ENCODE assay signal across 8 cellular contexts in genomic region chr17:47203984-47204721, GRCh38. TPM values are rescaled to one million over a fixed set of nuclear protein-coding genes. Genes with fewer than 3 reads are reported as not detected.
DNase-seq lines count a peak whose midpoint lies in the region; ATAC-seq and TF ChIP-seq lines count a peak whose summit lies in the region.

No MANE protein-coding gene starts in this region.

- H3K36me3 Mint-ChIP-seq in activated CD8-positive, alpha-beta T cell treated with anti-CD3 and anti-CD28 coated beads for 36 hours (ENCODE audit: low read depth): no peaks in the 10 kb centered on the region

- H3K27me3 ChIP-seq in stomach: no peaks in the 10 kb centered on the region
- H3K27me3 ChIP-seq in mesendoderm (ENCODE audit: insufficient read depth, low read length, poor library complexity): no peaks in the 10 kb centered on the region

- peaks cover 19 to 34% (median 27%) of the 10 kb centered on the region in 4 donors for H3K4me1 ChIP-seq in stomach
- peaks cover 2% of the 10 kb centered on the region for H3K4me1 ChIP-seq in mesendoderm (ENCODE audit: control insufficient read depth, low read depth, low read length)

- TF ChIP-seq EP300 in stomach (IDR thresholded peaks at IDR 0.05): no peak

- peak overlapping the region; percentile 92 for H3K27ac Mint-ChIP-seq in activated CD8-positive, alpha-beta T cell treated with anti-CD3 and anti-CD28 coated beads for 36 hours

- no peak overlapping the region for H2BK5ac ChIP-seq in mesendoderm (ENCODE audit: low read length)

- H3K4me3 ChIP-seq in stomach (no peak overlapping the region), mesendoderm (ENCODE audit: low read length) (no peak overlapping the region)

- no peak for TF ChIP-seq POLR2A in stomach (IDR thresholded peaks at IDR 0.05)

- no peak overlapping the region for H3K4ac ChIP-seq in mesendoderm (ENCODE audit: low read depth, low read length)

- TF ChIP-seq CTCF in activated CD8-positive, alpha-beta T cell treated with anti-CD3 and anti-CD28 coated beads for 36 hours (IDR thresholded peaks at IDR 0.05): no peak
- no peak for TF ChIP-seq CTCF in stomach (IDR thresholded peaks at IDR 0.05)

- H3K9ac ChIP-seq in mesendoderm (ENCODE audit: low read length): no peak overlapping the region

- peak overlapping the region; percentile 41 for H3K4me3 Mint-ChIP-seq in activated CD8-positive, alpha-beta T cell treated with anti-CD3 and anti-CD28 coated beads for 36 hours

- no peaks in the 10 kb centered on the region for H3K9me3 ChIP-seq in stomach

- H2BK15ac ChIP-seq in mesendoderm (replicated peaks; ENCODE audit: low read depth): no peak overlapping the region

- H3K79me2 ChIP-seq in mesendoderm (ENCODE audit: control insufficient read depth, insufficient read depth, low read length): no peaks in the 10 kb centered on the region

- CTCF ChIA-PET in activated CD8-positive, alpha-beta T cell treated with anti-CD3 and anti-CD28 coated beads for 36 hours (lab: Charles Lee): interaction anchor here (1.5 kb wide), 1 partner anchor 25 kb away, joined by 4 read pairs; no protein-coding TSS in a partner anchor

- H4K5ac ChIP-seq in mesendoderm (ENCODE audit: low read length): no peak overlapping the region

- H3K36me3 ChIP-seq in stomach (no peaks in the 10 kb centered on the region), mesendoderm (ENCODE audit: control insufficient read depth, insufficient read depth, low read length) (no peaks in the 10 kb centered on the region)

- H3K9me3 Mint-ChIP-seq in activated CD8-positive, alpha-beta T cell treated with anti-CD3 and anti-CD28 coated beads for 36 hours: no peaks in the 10 kb centered on the region

- H3K56ac ChIP-seq in mesendoderm (ENCODE audit: low read length): no peak overlapping the region

- H3K79me1 ChIP-seq in mesendoderm (ENCODE audit: low read length): no peaks in the 10 kb centered on the region

- peaks cover 56% of the 10 kb centered on the region for H3K4me1 Mint-ChIP-seq in activated CD8-positive, alpha-beta T cell treated with anti-CD3 and anti-CD28 coated beads for 36 hours (ENCODE audit: low read depth)

- H3K27me3 Mint-ChIP-seq in activated CD8-positive, alpha-beta T cell treated with anti-CD3 and anti-CD28 coated beads for 36 hours: no peaks in the 10 kb centered on the region

- no peak overlapping the region for H3K23ac ChIP-seq in mesendoderm (ENCODE audit: low read length)

- no peak overlapping the region for H3K18ac ChIP-seq in mesendoderm (ENCODE audit: low read length)

- H2BK120ac ChIP-seq in mesendoderm (ENCODE audit: low read depth, low read length): no peak overlapping the region

- no peak overlapping the region for H4K8ac ChIP-seq in mesendoderm (ENCODE audit: low read depth, low read length)

- intact Hi-C loops in activated CD8-positive, alpha-beta T cell treated with anti-CD3 and anti-CD28 coated beads for 36 hours (cut with micrococcal nuclease): no loop called here
- intact Hi-C loops in stomach (cut with DNase I; ENCODE audit: low total_unique reads): no loop called here

- no peak overlapping the region for H3K4me2 ChIP-seq in mesendoderm (ENCODE audit: low read length)

- ATAC-seq in activated CD8-positive, alpha-beta T cell treated with anti-CD3 and anti-CD28 coated beads for 36 hours: peak; percentile 77
- ATAC-seq in GM18870 (IDR thresholded peaks at IDR 0.05; ENCODE audit: unreplicated experiment): no peak

- peak; percentile 83 for DNase-seq in LHCN-M2 (ENCODE audit: low read depth)
- peak; percentile 86 for DNase-seq in activated CD8-positive, alpha-beta T cell treated with anti-CD3 and anti-CD28 coated beads for 36 hours
- DNase-seq in glomerular visceral epithelial cell (ENCODE audit: extremely low spot score): peak; percentile 59
- no peak for DNase-seq in stomach
- DNase-seq in NCI-H446 treated with DMSO at 0.1 percent for 48 hours (lab: John Stamatoyannopoulos, UW): no peak
- DNase-seq in mesendoderm: no peak
- DNase-seq in anterior cingulate cortex (lab: John Stamatoyannopoulos, UW): no peak

- POLR2A ChIA-PET in activated CD8-positive, alpha-beta T cell treated with anti-CD3 and anti-CD28 coated beads for 36 hours (lab: Charles Lee): interaction anchor here (1.2 to 1.6 kb wide), 2 partner anchors 15 to 16 kb away, joined by 5 to 11 read pairs; partner anchors contain the start of gene CDC27

- H3K27ac ChIP-seq in stomach (peak overlapping the region in 4 of 5 donors; percentile 69 to 88 (median 83)), mesendoderm (ENCODE audit: low read depth, low read length) (no peak overlapping the region)

- 67 to 82% (median 77%) methylated on average over 6 of the region's 6 CpGs for WGBS in stomach, 5 donors
- WGBS in mesendoderm (ENCODE audit: extremely low coverage, insufficient coverage, low lambda C conversion rate): no CpG with 5 or more reads among the region's 6 CpGs

- no peak overlapping the region for H2AK5ac ChIP-seq in mesendoderm (ENCODE audit: low read length)

RNA-seq across cellular contexts. Expression of gene MYL4, which starts 5.0 kb away (rescaled TPM):
- total RNA-seq in LHCN-M2 (2014; rRNA removed) (0.69 TPM in 1 of 2 replicates, not detected in the other), stomach (1 to 10 TPM in 2 of 5 donors, not detected in 3; 1.7 to 5.7 TPM)
- 7.1 TPM for polyA plus RNA-seq in LHCN-M2 (2012)
- not detected for total RNA-seq in activated CD8-positive, alpha-beta T cell treated with anti-CD3 and anti-CD28 coated beads for 36 hours
- 1 to 10 TPM in 2 of 3 donors, under 1 TPM in 1; 0.20 to 2.1 (median 1.5) TPM for polyA plus RNA-seq in stomach
- 1.1 TPM for polyA plus RNA-seq in mesendoderm (2013, experiment 1 of 2)
- polyA plus RNA-seq in mesendoderm (2013, experiment 2 of 2): 1.1 TPM

RNA-seq across cellular contexts. Expression of gene CDC27, which starts 15.1 kb away (rescaled TPM):
- total RNA-seq in LHCN-M2 (2014; rRNA removed) (87.9 and 100 TPM in 2 replicates), stomach (100 to 1,000 TPM in 1 of 5 donors, 10 to 100 TPM in 3, 1 to 10 TPM in 1; 3.2 to 104 (median 75.9) TPM)
- 39.6 TPM for polyA plus RNA-seq in LHCN-M2 (2012)
- total RNA-seq in activated CD8-positive, alpha-beta T cell treated with anti-CD3 and anti-CD28 coated beads for 36 hours: 100 to 1,000 TPM; 103 TPM
- polyA plus RNA-seq in stomach: 10 to 100 TPM in 2 of 3 donors, 1 to 10 TPM in 1; 7.7 to 17.7 (median 15.4) TPM
- polyA plus RNA-seq in mesendoderm (2013, experiment 1 of 2): 48.6 TPM
- 47.5 TPM for polyA plus RNA-seq in mesendoderm (2013, experiment 2 of 2)

RNA-seq across cellular contexts. Expression of gene ITGB3, which starts 49.5 kb away (rescaled TPM):
- total RNA-seq in LHCN-M2 (2014; rRNA removed): 3.8 and 4.5 TPM in 2 replicates
- polyA plus RNA-seq in LHCN-M2 (2012): 2.8 TPM
- total RNA-seq in activated CD8-positive, alpha-beta T cell treated with anti-CD3 and anti-CD28 coated beads for 36 hours: not detected
- total RNA-seq in stomach: 10 to 100 TPM in 3 of 5 donors, 1 to 10 TPM in 1, not detected in 1; 7.1 to 29.8 (median 23.6) TPM
- 1 to 10 TPM; 1.0 to 3.1 (median 1.7) TPM for polyA plus RNA-seq in stomach
- polyA plus RNA-seq in mesendoderm (2013, experiment 1 of 2): not detected
- 0.06 TPM for polyA plus RNA-seq in mesendoderm (2013, experiment 2 of 2)

Comparison
In these comparisons a context has a peak if more than half of its experiments do, and no peak if none do; other contexts are left out.
1. DNase-seq: peak in LHCN-M2 (single experiment), activated CD8-positive, alpha-beta T cell treated with anti-CD3 and anti-CD28 coated beads for 36 hours (single experiment) and glomerular visceral epithelial cell (single experiment); none in stomach (single experiment), NCI-H446 treated with DMSO at 0.1 percent for 48 hours (single experiment), mesendoderm (single experiment) and anterior cingulate cortex (0 of 58).